In genomic region chr16:17408955-17409441, GRCh38 we compare ENCODE assay signal across 1 cellular context.
TF ChIP-seq lines count a peak whose summit lies in the region.

No MANE protein-coding gene starts in this region.

TF ChIP-seq in WTC11, 78 proteins besides CTCF, POLR2A, EP300 and RAD21 (continued from another document):
- TF ChIP-seq STAT6 (CRISPR knock-in tag; conservative IDR thresholded peaks at IDR 0.05; ENCODE audit: low read depth) = no peak
- no peak for TF ChIP-seq ELF4 (CRISPR knock-in tag; IDR thresholded peaks at IDR 0.05; ENCODE audit: low read depth)
- no peak for TF ChIP-seq E2F5 (CRISPR knock-in tag; IDR thresholded peaks at IDR 0.05)
